In the genomic region with DNA sequence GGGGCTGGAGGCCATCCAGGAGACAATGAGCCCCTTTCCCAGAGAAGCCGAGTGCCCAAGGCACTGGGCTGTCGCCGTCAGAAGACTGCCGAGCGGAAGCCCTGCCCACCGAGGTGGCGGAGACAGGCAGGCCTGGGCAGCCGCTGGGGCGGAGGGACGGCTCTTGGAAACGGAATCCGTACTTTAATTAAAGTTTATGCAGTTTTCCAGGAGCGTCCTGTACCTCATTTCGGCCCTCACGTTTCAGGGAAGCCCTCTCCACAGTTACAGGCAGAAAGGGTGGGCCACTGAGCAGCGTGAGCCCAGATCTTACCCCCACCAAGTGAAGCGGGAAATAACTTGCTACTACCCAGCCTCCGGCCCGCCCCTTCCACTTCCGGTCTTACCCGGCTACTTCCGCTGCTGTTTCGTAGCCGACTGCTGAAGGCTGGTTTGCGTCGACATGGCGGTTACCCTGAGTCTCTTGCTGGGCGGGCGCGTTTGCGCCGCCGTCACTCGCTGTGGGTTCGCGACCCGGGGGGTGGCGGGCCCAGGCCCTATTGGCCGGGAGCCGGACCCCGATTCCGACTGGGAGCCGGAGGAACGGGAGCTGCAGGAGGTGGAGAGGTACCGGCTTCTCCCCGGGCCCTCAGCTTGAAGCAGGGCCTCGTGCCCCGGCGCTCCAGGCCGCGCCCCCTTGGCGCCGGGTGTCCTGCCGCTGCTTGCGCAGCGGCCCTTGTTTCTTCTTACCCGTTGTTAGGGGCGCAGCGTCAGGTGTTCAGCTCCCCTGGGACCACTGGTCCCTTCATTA, we compare ENCODE assay signal across 1 cellular context.
TF ChIP-seq lines count a peak whose summit lies in the region.

TSS of gene NGRN (plus strand) at position 402 of the 790 bp plus-strand sequence. CDS start at position 443, 41 bp downstream.

TF ChIP-seq in K562, 482 proteins besides CTCF, POLR2A, EP300 and RAD21 (continued from another document and continues in another):
- TF ChIP-seq MCM3 (IDR thresholded peaks at IDR 0.05) (no peak), CBX5 (IDR thresholded peaks at IDR 0.05; ENCODE audit: borderline replicate concordance, low read depth) (no peak), MXI1 (IDR thresholded peaks at IDR 0.05; ENCODE audit: low read depth, low read length) (peak; percentile 75), NFRKB (IDR thresholded peaks at IDR 0.05; ENCODE audit: low read depth) (peak; percentile 86), AFF4 (CRISPR knock-in tag; IDR thresholded peaks at IDR 0.05) (0 out of 2 replicates have a peak, but pooled peaks have one; percentile 73), GATAD2B (IDR thresholded peaks at IDR 0.05; ENCODE audit: borderline replicate concordance) (no peak), SOX6 (IDR thresholded peaks at IDR 0.05) (no peak; the same call in 1 of the 2 replicates), RFX7 (CRISPR knock-in tag; IDR thresholded peaks at IDR 0.05) (no peak), ZNF583 (CRISPR knock-in tag; IDR thresholded peaks at IDR 0.05) (0 out of 2 replicates have a peak, but pooled peaks have one; percentile 18), BRD9 (IDR thresholded peaks at IDR 0.05; ENCODE audit: low read depth, partially characterized antibody) (no peak), CEBPG (CRISPR knock-in tag; IDR thresholded peaks at IDR 0.05) (no peak), CEBPG (tag; conservative IDR thresholded peaks at IDR 0.05 in 1 of 2, IDR thresholded peaks at IDR 0.05 in 1 of 2) (peak in 1 of 2 experiments; percentile 44; a peak in 1 of 4 replicates), PHTF2 (CRISPR knock-in tag; IDR thresholded peaks at IDR 0.05) (no peak), MYNN (IDR thresholded peaks at IDR 0.05) (0 out of 2 replicates have a peak, but pooled peaks have one; percentile 45), MYNN (CRISPR knock-in tag; IDR thresholded peaks at IDR 0.05) (no peak), SMAD1 (IDR thresholded peaks at IDR 0.05; ENCODE audit: low read depth, low read length, partially characterized antibody) (peak; percentile 88), RBM14 (IDR thresholded peaks at IDR 0.05; ENCODE audit: borderline replicate concordance, insufficient read depth, low read depth, low read length) (0 out of 2 replicates have a peak, but pooled peaks have one; percentile 61), KLF13 (tag; IDR thresholded peaks at IDR 0.05; ENCODE audit: borderline replicate concordance, low read depth) (peak; percentile 55), GTF2E2 (tag; IDR thresholded peaks at IDR 0.05) (peak; percentile 97), CREB1 (IDR thresholded peaks at IDR 0.05) (no peak; the same call in 1 of the 2 replicates), CREB1 (CRISPR knock-in tag; IDR thresholded peaks at IDR 0.05) (peak; percentile 75), ZNF384 (IDR thresholded peaks at IDR 0.05; ENCODE audit: low read depth, low read length) (no peak), ZBTB12 (CRISPR knock-in tag; IDR thresholded peaks at IDR 0.05) (peak; percentile 38; the same call in 1 of the 2 replicates), SREBF2 (CRISPR knock-in tag; IDR thresholded peaks at IDR 0.05) (no peak), RREB1 (CRISPR knock-in tag; IDR thresholded peaks at IDR 0.05) (no peak; the same call in 1 of the 2 replicates), SRSF3 (IDR thresholded peaks at IDR 0.05; ENCODE audit: insufficient read depth, low read length) (no peak), NR1H2 (CRISPR knock-in tag; IDR thresholded peaks at IDR 0.05) (no peak)
- TF ChIP-seq, protein P1, sequence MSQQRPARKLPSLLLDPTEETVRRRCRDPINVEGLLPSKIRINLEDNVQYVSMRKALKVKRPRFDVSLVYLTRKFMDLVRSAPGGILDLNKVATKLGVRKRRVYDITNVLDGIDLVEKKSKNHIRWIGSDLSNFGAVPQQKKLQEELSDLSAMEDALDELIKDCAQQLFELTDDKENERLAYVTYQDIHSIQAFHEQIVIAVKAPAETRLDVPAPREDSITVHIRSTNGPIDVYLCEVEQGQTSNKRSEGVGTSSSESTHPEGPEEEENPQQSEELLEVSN (IDR thresholded peaks at IDR 0.05; ENCODE audit: borderline replicate concordance in 1 of 2, extremely low read depth in 1 of 2, insufficient read depth in 1 of 2, insufficient read length in 1 of 2, low read depth in 1 of 2, low read length in 1 of 2, poor library complexity in 1 of 2, severe bottlenecking in 1 of 2): peak; percentile 87
- TF ChIP-seq, protein P2, sequence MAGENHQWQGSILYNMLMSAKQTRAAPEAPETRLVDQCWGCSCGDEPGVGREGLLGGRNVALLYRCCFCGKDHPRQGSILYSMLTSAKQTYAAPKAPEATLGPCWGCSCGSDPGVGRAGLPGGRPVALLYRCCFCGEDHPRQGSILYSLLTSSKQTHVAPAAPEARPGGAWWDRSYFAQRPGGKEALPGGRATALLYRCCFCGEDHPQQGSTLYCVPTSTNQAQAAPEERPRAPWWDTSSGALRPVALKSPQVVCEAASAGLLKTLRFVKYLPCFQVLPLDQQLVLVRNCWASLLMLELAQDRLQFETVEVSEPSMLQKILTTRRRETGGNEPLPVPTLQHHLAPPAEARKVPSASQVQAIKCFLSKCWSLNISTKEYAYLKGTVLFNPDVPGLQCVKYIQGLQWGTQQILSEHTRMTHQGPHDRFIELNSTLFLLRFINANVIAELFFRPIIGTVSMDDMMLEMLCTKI (IDR thresholded peaks at IDR 0.05; ENCODE audit: partially characterized antibody): no peak
- TF ChIP-seq, protein P3, sequence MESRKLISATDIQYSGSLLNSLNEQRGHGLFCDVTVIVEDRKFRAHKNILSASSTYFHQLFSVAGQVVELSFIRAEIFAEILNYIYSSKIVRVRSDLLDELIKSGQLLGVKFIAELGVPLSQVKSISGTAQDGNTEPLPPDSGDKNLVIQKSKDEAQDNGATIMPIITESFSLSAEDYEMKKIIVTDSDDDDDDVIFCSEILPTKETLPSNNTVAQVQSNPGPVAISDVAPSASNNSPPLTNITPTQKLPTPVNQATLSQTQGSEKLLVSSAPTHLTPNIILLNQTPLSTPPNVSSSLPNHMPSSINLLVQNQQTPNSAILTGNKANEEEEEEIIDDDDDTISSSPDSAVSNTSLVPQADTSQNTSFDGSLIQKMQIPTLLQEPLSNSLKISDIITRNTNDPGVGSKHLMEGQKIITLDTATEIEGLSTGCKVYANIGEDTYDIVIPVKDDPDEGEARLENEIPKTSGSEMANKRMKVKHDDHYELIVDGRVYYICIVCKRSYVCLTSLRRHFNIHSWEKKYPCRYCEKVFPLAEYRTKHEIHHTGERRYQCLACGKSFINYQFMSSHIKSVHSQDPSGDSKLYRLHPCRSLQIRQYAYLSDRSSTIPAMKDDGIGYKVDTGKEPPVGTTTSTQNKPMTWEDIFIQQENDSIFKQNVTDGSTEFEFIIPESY (CRISPR knock-in tag; IDR thresholded peaks at IDR 0.05): peak; percentile 23; the same call in 1 of the 2 replicates
- TF ChIP-seq, protein P4, sequence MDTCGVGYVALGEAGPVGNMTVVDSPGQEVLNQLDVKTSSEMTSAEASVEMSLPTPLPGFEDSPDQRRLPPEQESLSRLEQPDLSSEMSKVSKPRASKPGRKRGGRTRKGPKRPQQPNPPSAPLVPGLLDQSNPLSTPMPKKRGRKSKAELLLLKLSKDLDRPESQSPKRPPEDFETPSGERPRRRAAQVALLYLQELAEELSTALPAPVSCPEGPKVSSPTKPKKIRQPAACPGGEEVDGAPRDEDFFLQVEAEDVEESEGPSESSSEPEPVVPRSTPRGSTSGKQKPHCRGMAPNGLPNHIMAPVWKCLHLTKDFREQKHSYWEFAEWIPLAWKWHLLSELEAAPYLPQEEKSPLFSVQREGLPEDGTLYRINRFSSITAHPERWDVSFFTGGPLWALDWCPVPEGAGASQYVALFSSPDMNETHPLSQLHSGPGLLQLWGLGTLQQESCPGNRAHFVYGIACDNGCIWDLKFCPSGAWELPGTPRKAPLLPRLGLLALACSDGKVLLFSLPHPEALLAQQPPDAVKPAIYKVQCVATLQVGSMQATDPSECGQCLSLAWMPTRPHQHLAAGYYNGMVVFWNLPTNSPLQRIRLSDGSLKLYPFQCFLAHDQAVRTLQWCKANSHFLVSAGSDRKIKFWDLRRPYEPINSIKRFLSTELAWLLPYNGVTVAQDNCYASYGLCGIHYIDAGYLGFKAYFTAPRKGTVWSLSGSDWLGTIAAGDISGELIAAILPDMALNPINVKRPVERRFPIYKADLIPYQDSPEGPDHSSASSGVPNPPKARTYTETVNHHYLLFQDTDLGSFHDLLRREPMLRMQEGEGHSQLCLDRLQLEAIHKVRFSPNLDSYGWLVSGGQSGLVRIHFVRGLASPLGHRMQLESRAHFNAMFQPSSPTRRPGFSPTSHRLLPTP (IDR thresholded peaks at IDR 0.05; ENCODE audit: borderline replicate concordance, extremely low read depth, insufficient read length): no peak
- TF ChIP-seq, protein P5, sequence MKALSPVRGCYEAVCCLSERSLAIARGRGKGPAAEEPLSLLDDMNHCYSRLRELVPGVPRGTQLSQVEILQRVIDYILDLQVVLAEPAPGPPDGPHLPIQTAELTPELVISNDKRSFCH (CRISPR knock-in tag; IDR thresholded peaks at IDR 0.05): no peak
- TF ChIP-seq, protein P5 (tag; IDR thresholded peaks at IDR 0.05): peak; percentile 72; the same call in 1 of the 2 replicates
- TF ChIP-seq, protein P6, sequence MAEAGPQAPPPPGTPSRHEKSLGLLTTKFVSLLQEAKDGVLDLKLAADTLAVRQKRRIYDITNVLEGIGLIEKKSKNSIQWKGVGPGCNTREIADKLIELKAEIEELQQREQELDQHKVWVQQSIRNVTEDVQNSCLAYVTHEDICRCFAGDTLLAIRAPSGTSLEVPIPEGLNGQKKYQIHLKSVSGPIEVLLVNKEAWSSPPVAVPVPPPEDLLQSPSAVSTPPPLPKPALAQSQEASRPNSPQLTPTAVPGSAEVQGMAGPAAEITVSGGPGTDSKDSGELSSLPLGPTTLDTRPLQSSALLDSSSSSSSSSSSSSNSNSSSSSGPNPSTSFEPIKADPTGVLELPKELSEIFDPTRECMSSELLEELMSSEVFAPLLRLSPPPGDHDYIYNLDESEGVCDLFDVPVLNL (CRISPR knock-in tag; IDR thresholded peaks at IDR 0.05; ENCODE audit: low read depth): no peak
